ENCODE assay signal across 18 cellular contexts in the genomic region with DNA sequence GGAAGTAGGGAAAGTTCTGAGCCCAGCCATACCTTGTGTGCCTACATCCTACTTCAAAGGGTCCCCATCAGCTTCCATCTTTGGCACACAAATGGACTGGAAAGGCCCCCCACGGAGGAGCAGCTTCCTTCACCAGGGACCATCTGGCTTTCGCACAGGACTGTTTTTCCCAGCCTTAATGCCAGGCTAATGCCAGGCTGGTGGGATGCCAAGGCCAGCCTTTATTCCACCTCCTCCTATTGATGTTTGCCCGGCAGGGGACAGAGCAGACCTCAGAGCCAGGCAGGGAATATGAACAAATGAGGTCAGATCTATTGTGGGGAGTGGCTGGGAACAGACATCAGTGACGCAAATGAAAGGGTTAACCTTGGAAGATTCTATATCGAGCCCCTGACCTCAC. TPM values are rescaled to one million over a fixed set of nuclear protein-coding genes. Genes with fewer than 3 reads are reported as not detected.
"Had no signal": no experiment of that assay in that cellular context is flagged by ENCODE, and none has a peak within 500 bp of the region (broad histone marks: within the 10 kb centered on the region; RNA-seq: fewer than 3 reads in every experiment).

No MANE protein-coding gene starts in this region.

- H3K4me3 Mint-ChIP-seq: activated naive CD8-positive, alpha-beta T cell treated with anti-CD3 and anti-CD28 coated beads for 36 hours; activated T-cell treated with anti-CD3 and anti-CD28 coated beads, Interleukin-2, amount 50 U/mL, for 24 hours; activated T-helper 17 cell treated with anti-CD3 and anti-CD28 coated beads, Interleukin-2, amount 50 U/mL, for 72 hours; stimulated activated effector memory CD8-positive, alpha-beta T cell treated with anti-CD3 and anti-CD28 coated beads, Interleukin-12 subunit alpha, Interleukin-12 subunit beta, amount 100 ng/mL, for 72 hours had no signal

- DNase-seq: activated CD4-positive, alpha-beta T cell treated with anti-CD3 and anti-CD28 coated beads, Interleukin-2, amount 50 U/mL, for 4 hours; activated CD8-positive, alpha-beta memory T cell treated with anti-CD3 and anti-CD28 coated beads for 24 hours; activated CD8-positive, alpha-beta memory T cell treated with anti-CD3 and anti-CD28 coated beads, Interleukin-2, amount 50 U/mL, for 4 hours; activated naive CD4-positive, alpha-beta T cell treated with Interleukin-2 at 50 U/mL for 16 hours; activated naive CD8-positive, alpha-beta T cell treated with anti-CD3 and anti-CD28 coated beads for 36 hours; activated T-cell treated with anti-CD3 and anti-CD28 coated beads, Interleukin-2, amount 50 U/mL, for 24 hours; amniotic stem cell; left colon; mesenchymal stem cell; mucosa of descending colon; right lobe of liver; stimulated activated CD4-positive, alpha-beta T cell treated with anti-CD3 and anti-CD28 coated beads, Interleukin-1b, Interleukin-23, amount 100 ng/mL, for 48 hours; stomach; T-helper 9 cell had no signal

- H3K4me1 Mint-ChIP-seq: activated naive CD8-positive, alpha-beta T cell treated with anti-CD3 and anti-CD28 coated beads for 36 hours; activated T-helper 17 cell treated with anti-CD3 and anti-CD28 coated beads, Interleukin-2, amount 50 U/mL, for 72 hours; stimulated activated effector memory CD8-positive, alpha-beta T cell treated with anti-CD3 and anti-CD28 coated beads, Interleukin-12 subunit alpha, Interleukin-12 subunit beta, amount 100 ng/mL, for 72 hours had no signal

- ATAC-seq: activated T-helper 17 cell treated with anti-CD3 and anti-CD28 coated beads, Interleukin-2, amount 50 U/mL, for 72 hours; left colon; mucosa of descending colon; right lobe of liver; stimulated activated effector memory CD8-positive, alpha-beta T cell treated with anti-CD3 and anti-CD28 coated beads, Interleukin-12 subunit alpha, Interleukin-12 subunit beta, amount 100 ng/mL, for 72 hours had no signal

- H3K27ac Mint-ChIP-seq: activated naive CD8-positive, alpha-beta T cell treated with anti-CD3 and anti-CD28 coated beads for 36 hours; activated T-cell treated with anti-CD3 and anti-CD28 coated beads, Interleukin-2, amount 50 U/mL, for 24 hours; activated T-helper 17 cell treated with anti-CD3 and anti-CD28 coated beads, Interleukin-2, amount 50 U/mL, for 72 hours; stimulated activated effector memory CD8-positive, alpha-beta T cell treated with anti-CD3 and anti-CD28 coated beads, Interleukin-12 subunit alpha, Interleukin-12 subunit beta, amount 100 ng/mL, for 72 hours had no signal

- H3K9me3 Mint-ChIP-seq: activated naive CD8-positive, alpha-beta T cell treated with anti-CD3 and anti-CD28 coated beads for 36 hours; activated T-cell treated with anti-CD3 and anti-CD28 coated beads, Interleukin-2, amount 50 U/mL, for 24 hours; activated T-helper 17 cell treated with anti-CD3 and anti-CD28 coated beads, Interleukin-2, amount 50 U/mL, for 72 hours; stimulated activated effector memory CD8-positive, alpha-beta T cell treated with anti-CD3 and anti-CD28 coated beads, Interleukin-12 subunit alpha, Interleukin-12 subunit beta, amount 100 ng/mL, for 72 hours had no signal

- H3K36me3 Mint-ChIP-seq: activated naive CD8-positive, alpha-beta T cell treated with anti-CD3 and anti-CD28 coated beads for 36 hours; stimulated activated effector memory CD8-positive, alpha-beta T cell treated with anti-CD3 and anti-CD28 coated beads, Interleukin-12 subunit alpha, Interleukin-12 subunit beta, amount 100 ng/mL, for 72 hours had no signal

RNA-seq across cellular contexts. Expression of a gene that starts 5.7 kb away (rescaled TPM):
- total RNA-seq: chondrocyte, epithelial cell of proximal tubule had no signal
